16 cellular contexts compared by ENCODE assay signal in genomic region chr3:62098646-62099365, GRCh38.
DNase-seq lines count a peak whose midpoint lies in the region; ATAC-seq, FAIRE-seq and TF ChIP-seq lines count a peak whose summit lies in the region.
"Had no signal": no experiment of that assay in that cellular context is flagged by ENCODE, and none has a peak within 500 bp of the region (broad histone marks: within the 10 kb centered on the region; RNA-seq: fewer than 3 reads in every experiment).

No MANE protein-coding gene starts in this region.

- DNase-seq in BJ (ENCODE audit: low read depth) (peak; percentile 30), H54 (ENCODE audit: insufficient read length, low spot score) (no peak), fibroblast of peridontal ligament (ENCODE audit: extremely low read depth) (peak; percentile 39), tibial artery (no peak), epidermal melanocyte (ENCODE audit: insufficient read length, low spot score) (no peak), left lobe of liver (ENCODE audit: low spot score) (no peak)
- DNase-seq: ACHN; CD8-positive, alpha-beta T cell; DND-41; GF-D8; NCI-H187; NCI-H446; RPMI8226 had no signal

- H3K4me1 ChIP-seq in tibial artery: peaks cover 0 to 87% (median 21%) of the 10 kb centered on the region in 4 donors

- H3K4me3 ChIP-seq in BJ (ENCODE audit: low read depth, low read length) (no peak overlapping the region), tibial artery (no peak overlapping the region)
- H3K4me3 ChIP-seq: BLaER1 had no signal

- H3K36me3 ChIP-seq in BJ (ENCODE audit: control insufficient read depth, insufficient read depth, low read length) (no peaks in the 10 kb centered on the region), tibial artery (no peaks in the 10 kb centered on the region)
- H3K36me3 ChIP-seq: BLaER1 had no signal

- H3K27ac ChIP-seq in tibial artery: peak overlapping the region; percentile 64 to 79
- H3K27ac ChIP-seq: BLaER1 had no signal

- no peaks in the 10 kb centered on the region for H3K27me3 ChIP-seq in BJ (ENCODE audit: control insufficient read depth, insufficient read depth, low read length)
- no peaks in the 10 kb centered on the region for H3K27me3 ChIP-seq in tibial artery
- H3K27me3 ChIP-seq: BLaER1 had no signal

- intact Hi-C loops in tibial artery (cut with DNase I; ENCODE audit: low total_unique reads): no loop called here

- CTCF ChIA-PET in BJ (lab: Yijun Ruan, JAX): no interaction called here

- peak; percentile 68 for FAIRE-seq in H54 (lab: Jason Lieb, UNC)

- no peak for TF ChIP-seq CTCF in BJ (IDR thresholded peaks at IDR 0.05; ENCODE audit: insufficient read depth, low read depth, low read length)
- no peak for TF ChIP-seq CTCF in tibial artery (IDR thresholded peaks at IDR 0.05)

- no peak for TF ChIP-seq POLR2A in H54 (IDR thresholded peaks at IDR 0.05; ENCODE audit: low read depth, low read length)

- H3K9me3 ChIP-seq in tibial artery: no peaks in the 10 kb centered on the region
- H3K9me3 ChIP-seq: BLaER1 had no signal

- ATAC-seq in left lobe of liver (no peak), GM18907 (IDR thresholded peaks at IDR 0.05; ENCODE audit: unreplicated experiment) (no peak)
- ATAC-seq: CD8-positive, alpha-beta T cell; HCT116 had no signal

- POLR2A ChIA-PET in BJ (lab: Charles Lee): no interaction called here

Comparison
In these comparisons a context has a peak if more than half of its experiments do, and no peak if none do; other contexts are left out.
1. DNase-seq: peak in BJ (single experiment) and fibroblast of peridontal ligament (single experiment); none in H54 (single experiment), tibial artery (0 of 2), epidermal melanocyte (single experiment) and left lobe of liver (single experiment).